In the genomic region with DNA sequence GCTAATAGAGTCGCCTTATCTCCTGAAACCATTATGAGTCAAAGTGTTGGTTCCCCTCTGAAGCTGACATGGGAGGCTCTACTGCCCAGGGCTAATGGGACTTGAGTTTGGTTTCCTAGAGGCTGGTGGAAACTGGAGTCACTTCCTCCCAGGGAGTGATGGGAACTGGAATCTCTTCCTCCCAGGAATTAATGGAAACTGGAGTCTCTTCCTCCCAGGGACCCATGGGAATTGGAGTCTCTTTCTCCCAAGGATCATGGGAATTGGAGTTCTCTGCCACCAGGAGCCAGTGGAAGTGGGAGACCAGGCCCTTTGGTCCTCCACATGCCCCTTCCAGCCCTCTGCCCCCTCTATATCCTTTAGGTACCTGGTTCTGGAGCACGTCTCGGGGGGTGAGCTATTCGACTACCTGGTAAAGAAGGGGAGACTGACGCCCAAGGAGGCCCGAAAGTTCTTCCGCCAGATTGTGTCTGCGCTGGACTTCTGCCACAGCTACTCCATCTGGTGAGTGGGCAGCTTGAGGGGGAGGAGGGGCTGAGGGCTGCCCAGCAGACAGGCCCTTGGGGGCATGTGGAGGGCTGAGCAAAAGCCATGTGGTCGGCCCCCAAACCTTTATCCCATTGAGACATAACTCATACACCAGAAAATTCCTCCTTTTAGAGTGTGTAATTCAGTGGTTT, we compare ENCODE assay signal across 15 cellular contexts. TPM values are rescaled to one million over a fixed set of nuclear protein-coding genes. Genes with fewer than 3 reads are reported as not detected.
DNase-seq lines count a peak whose midpoint lies in the region; ATAC-seq, FAIRE-seq and TF ChIP-seq lines count a peak whose summit lies in the region.
"Had no signal": no experiment of that assay in that cellular context is flagged by ENCODE, and none has a peak within 500 bp of the region (broad histone marks: within the 10 kb centered on the region; RNA-seq: fewer than 3 reads in every experiment).

No MANE protein-coding gene starts in this region.

- WGBS in heart right ventricle, 2 donors = 94 to 97% methylated on average over 9 of the region's 9 CpGs

- H3K4me1 ChIP-seq in heart right ventricle = peaks cover 0 to 18% (median 4%) of the 10 kb centered on the region in 9 donors
- H3K4me1 ChIP-seq: SJCRH30 had no signal

- no peak overlapping the region for H3K4me3 ChIP-seq in heart right ventricle
- H3K4me3 ChIP-seq: SJCRH30, tibial artery had no signal

- peaks cover 0 to 30% (median 0%) of the 10 kb centered on the region in 9 donors for H3K36me3 ChIP-seq in heart right ventricle
- H3K36me3 ChIP-seq: tibial artery had no signal

- ATAC-seq in Right ventricle myocardium inferior (no peak), heart right ventricle (no peak)
- ATAC-seq in activated T-cell treated with anti-CD3 and anti-CD28 coated beads, Interleukin-2, amount 50 U/mL, for 72 hours (replicated peaks in 1 of 2) = no peak
- ATAC-seq: left lobe of liver had no signal

- no peaks in the 10 kb centered on the region for H3K9me3 Mint-ChIP-seq in activated T-cell treated with anti-CD3 and anti-CD28 coated beads, Interleukin-2, amount 50 U/mL, for 72 hours
- H3K9me3 Mint-ChIP-seq: H9 had no signal

- no peak for TF ChIP-seq CTCF in heart right ventricle (IDR thresholded peaks at IDR 0.05)

- intact Hi-C loops in Right ventricle myocardium inferior (cut with DNase I) = no loop called here
- intact Hi-C loops in heart right ventricle (cut with DNase I) = no loop called here

- no peaks in the 10 kb centered on the region for H3K9me3 ChIP-seq in heart right ventricle
- H3K9me3 ChIP-seq: SJCRH30, tibial artery had no signal

- DNase-seq in Right ventricle myocardium inferior (ENCODE audit: missing footprints) = peak; percentile 30
- no peak for DNase-seq in heart right ventricle
- peak; percentile 55 for DNase-seq in superior temporal gyrus (ENCODE audit: extremely low spot score)
- DNase-seq in activated T-cell treated with anti-CD3 and anti-CD28 coated beads, Interleukin-2, amount 50 U/mL, for 72 hours = no peak
- DNase-seq in UCSD-AML1 (lab: John Stamatoyannopoulos, UW; ENCODE audit: unreplicated experiment) = no peak
- DNase-seq: activated CD8-positive, alpha-beta memory T cell treated with anti-CD3 and anti-CD28 coated beads for 24 hours; activated effector memory CD4-positive, alpha-beta T cell treated with Interleukin-2 at 50 U/mL for 16 hours; H9; Karpas-422; tibial artery had no signal

- no peak overlapping the region for H3K27ac Mint-ChIP-seq in activated T-cell treated with anti-CD3 and anti-CD28 coated beads, Interleukin-2, amount 50 U/mL, for 72 hours
- H3K27ac Mint-ChIP-seq: H9 had no signal

- no peak overlapping the region for H3K27ac ChIP-seq in heart right ventricle
- H3K27ac ChIP-seq: SJCRH30, tibial artery had no signal

- H3K27me3 ChIP-seq in heart right ventricle = peaks cover 0 to 3% (median 0%) of the 10 kb centered on the region in 7 donors
- H3K27me3 ChIP-seq: SJCRH30 had no signal

- peaks cover 6% of the 10 kb centered on the region for H3K4me1 Mint-ChIP-seq in activated T-cell treated with anti-CD3 and anti-CD28 coated beads, Interleukin-2, amount 50 U/mL, for 72 hours (ENCODE audit: low read depth)

- peak; percentile 93 for FAIRE-seq in TTC549 (lab: Jason Lieb, UNC)

- no peaks in the 10 kb centered on the region for H3K36me3 Mint-ChIP-seq in activated T-cell treated with anti-CD3 and anti-CD28 coated beads, Interleukin-2, amount 50 U/mL, for 72 hours (ENCODE audit: insufficient read depth in 2 of 2)

- H3K4me3 Mint-ChIP-seq in activated T-cell treated with anti-CD3 and anti-CD28 coated beads, Interleukin-2, amount 50 U/mL, for 72 hours = no peak overlapping the region
- H3K4me3 Mint-ChIP-seq: H9 had no signal

- H3K27me3 Mint-ChIP-seq in activated T-cell treated with anti-CD3 and anti-CD28 coated beads, Interleukin-2, amount 50 U/mL, for 72 hours (ENCODE audit: low read depth) = no peaks in the 10 kb centered on the region

RNA-seq across cellular contexts. Expression of a gene that starts 5.5 kb away (rescaled TPM):
- total RNA-seq in Right ventricle myocardium inferior = 2.4 TPM
- 10 to 100 TPM in 2 of 10 donors, 1 to 10 TPM in 8; 2.3 to 12.6 (median 4.1) TPM for total RNA-seq in heart right ventricle
- polyA plus RNA-seq in heart right ventricle = 1 to 10 TPM; 1.8 to 2.0 TPM
- total RNA-seq in activated T-cell treated with anti-CD3 and anti-CD28 coated beads, Interleukin-2, amount 50 U/mL, for 72 hours = 10 to 100 TPM; 13.0 to 19.6 TPM

RNA-seq across cellular contexts. Expression of a gene that starts 9.3 kb away (rescaled TPM):
- total RNA-seq in Right ventricle myocardium inferior (30.2 TPM), heart right ventricle (10 to 100 TPM; 26.7 to 41.6 (median 31.6) TPM)
- polyA plus RNA-seq in heart right ventricle = 10 to 100 TPM; 54.2 to 83.7 TPM
- 10 to 100 TPM; 23.9 to 31.1 TPM for total RNA-seq in activated T-cell treated with anti-CD3 and anti-CD28 coated beads, Interleukin-2, amount 50 U/mL, for 72 hours

RNA-seq across cellular contexts. Expression of a gene that starts 30.4 kb away (rescaled TPM):
- total RNA-seq in Right ventricle myocardium inferior (39.5 TPM), heart right ventricle (10 to 100 TPM; 31.1 to 51.3 (median 39.0) TPM)
- polyA plus RNA-seq in heart right ventricle = 10 to 100 TPM; 36.8 to 38.0 TPM
- 100 to 1,000 TPM; 177 to 202 TPM for total RNA-seq in activated T-cell treated with anti-CD3 and anti-CD28 coated beads, Interleukin-2, amount 50 U/mL, for 72 hours

RNA-seq across cellular contexts. Expression of a gene that starts 35.9 kb away (rescaled TPM):
- total RNA-seq in Right ventricle myocardium inferior = 1.2 TPM
- 1 to 10 TPM in 3 of 10 donors, under 1 TPM in 4, not detected in 3; 0.41 to 6.5 (median 0.75) TPM for total RNA-seq in heart right ventricle
- under 1 TPM in 1 of 2 donors, not detected in 1; 0.38 TPM for polyA plus RNA-seq in heart right ventricle
- not detected for total RNA-seq in activated T-cell treated with anti-CD3 and anti-CD28 coated beads, Interleukin-2, amount 50 U/mL, for 72 hours
- total RNA-seq: dermis microvascular lymphatic vessel endothelial cell, pulmonary artery endothelial cell, SJCRH30 had no signal

RNA-seq across cellular contexts. Expression of a gene that starts 50.4 kb away (rescaled TPM):
- total RNA-seq in Right ventricle myocardium inferior = 6.2 TPM
- total RNA-seq in heart right ventricle = 1 to 10 TPM; 4.0 to 9.2 (median 6.9) TPM
- polyA plus RNA-seq in heart right ventricle = 10 to 100 TPM in 1 of 2 donors, 1 to 10 TPM in 1; 4.7 to 12.4 TPM
- total RNA-seq in activated T-cell treated with anti-CD3 and anti-CD28 coated beads, Interleukin-2, amount 50 U/mL, for 72 hours = 10 to 100 TPM; 29.2 to 31.3 TPM

Comparison
In these comparisons a context has a peak if more than half of its experiments do, and no peak if none do; other contexts are left out.
1. DNase-seq: peak in Right ventricle myocardium inferior (single experiment) and superior temporal gyrus (single experiment); none in heart right ventricle (0 of 2), activated T-cell treated with anti-CD3 and anti-CD28 coated beads, Interleukin-2, amount 50 U/mL, for 72 hours (0 of 2) and UCSD-AML1 (single experiment).